ENCODE assay signal across 1 cellular context in the genomic region with DNA sequence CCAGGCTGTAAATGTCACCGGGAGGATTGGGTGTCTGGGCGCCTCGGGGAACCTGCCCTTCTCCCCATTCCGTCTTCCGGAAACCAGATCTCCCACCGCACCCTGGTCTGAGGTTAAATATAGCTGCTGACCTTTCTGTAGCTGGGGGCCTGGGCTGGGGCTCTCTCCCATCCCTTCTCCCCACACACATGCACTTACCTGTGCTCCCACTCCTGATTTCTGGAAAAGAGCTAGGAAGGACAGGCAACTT.
TF ChIP-seq lines count a peak whose summit lies in the region.

No MANE protein-coding gene starts in this region.

TF ChIP-seq in HCT116, 20 proteins besides CTCF, POLR2A, EP300 and RAD21:
- peak; percentile 4; the same call in 1 of the 2 replicates for TF ChIP-seq POLR2AphosphoS5 (IDR thresholded peaks at IDR 0.05; ENCODE audit: low read depth, low read length)
- no peak for TF ChIP-seq CEBPB (IDR thresholded peaks at IDR 0.05; ENCODE audit: low read depth)
TF ChIP-seq in HCT116: peak in this region for 1.
